In the genomic region with DNA sequence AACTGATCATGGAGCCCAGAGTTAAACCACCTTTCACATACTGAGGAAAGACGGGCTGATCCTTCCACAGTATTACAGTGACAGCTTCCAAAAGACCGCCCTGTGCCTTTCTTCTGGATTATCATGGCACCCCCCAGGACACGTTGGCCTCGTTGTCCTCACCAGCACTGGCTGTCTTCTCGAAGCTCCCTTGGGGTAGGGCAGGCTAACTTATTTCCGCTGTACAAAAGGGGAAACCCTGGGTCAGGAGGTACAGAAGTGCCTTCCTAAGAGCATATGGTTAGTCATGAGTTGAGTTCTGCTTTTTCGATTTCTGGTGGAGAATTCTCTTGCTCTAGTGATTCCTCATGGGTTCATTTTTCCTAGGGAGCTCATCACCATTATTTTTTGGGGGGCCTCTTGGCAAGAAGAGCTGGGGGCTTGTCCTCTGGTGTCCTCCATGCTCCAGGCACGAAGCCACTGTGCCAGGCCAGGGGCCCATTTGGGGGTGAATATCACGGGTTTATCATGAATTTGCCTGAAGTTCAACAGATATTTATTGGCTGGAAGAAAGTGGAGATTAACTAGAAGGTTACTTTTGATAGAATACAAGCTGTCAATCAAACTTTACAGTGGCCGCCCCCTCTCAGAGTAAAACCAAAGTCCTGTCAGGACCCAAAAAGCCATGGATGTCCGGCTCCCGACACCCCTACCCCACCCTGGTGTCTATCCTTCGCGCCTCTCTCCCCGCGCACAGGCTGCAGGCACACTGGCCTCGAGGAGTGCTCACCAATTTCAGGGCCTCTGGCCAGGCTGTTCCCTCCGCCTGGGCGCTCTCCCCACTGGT, we compare ENCODE assay signal across 10 cellular contexts. TPM values are rescaled to one million over a fixed set of nuclear protein-coding genes. Genes with fewer than 3 reads are reported as not detected.
DNase-seq lines count a peak whose midpoint lies in the region; ATAC-seq and TF ChIP-seq lines count a peak whose summit lies in the region.
"Had no signal": no experiment of that assay in that cellular context is flagged by ENCODE, and none has a peak within 500 bp of the region (broad histone marks: within the 10 kb centered on the region; RNA-seq: fewer than 3 reads in every experiment).

No MANE protein-coding gene starts in this region.

- H3K36me3 Mint-ChIP-seq in activated CD8-positive, alpha-beta T cell treated with anti-CD3 and anti-CD28 coated beads for 36 hours (ENCODE audit: low read depth), result no peaks in the 10 kb centered on the region
- H3K36me3 Mint-ChIP-seq in activated CD8-positive, alpha-beta T cell treated with anti-CD3 and anti-CD28 coated beads, Interleukin-2, amount 10 ng/mL, durations not matched to agents 7 days and 5 days (ENCODE audit: low read depth), result no peaks in the 10 kb centered on the region
- no peaks in the 10 kb centered on the region for H3K36me3 Mint-ChIP-seq in T-helper 17 cell (ENCODE audit: low read depth)

- no TSS peak for BruUV-seq in PC-3 (replicated peaks; lab: Mats Ljungman, UMichigan)

- no peak for TF ChIP-seq CTCF in activated CD8-positive, alpha-beta T cell treated with anti-CD3 and anti-CD28 coated beads for 36 hours (IDR thresholded peaks at IDR 0.05)
- TF ChIP-seq CTCF in ascending aorta (IDR thresholded peaks at IDR 0.05) (no peak), PC-3 (conservative IDR thresholded peaks at IDR 0.05; ENCODE audit: low read depth, low read length) (no peak)

- no peaks in the 10 kb centered on the region for H4K20me1 ChIP-seq in PC-3 (ENCODE audit: low read length)

- H3K4me2 ChIP-seq in PC-3 (ENCODE audit: low read length), result no peak overlapping the region
- H3K4me2 ChIP-seq: PC-9 had no signal

- no peaks in the 10 kb centered on the region for H3K9me2 ChIP-seq in PC-3 (replicated peaks; ENCODE audit: low read length)

- H3K27ac Mint-ChIP-seq in activated CD8-positive, alpha-beta T cell treated with anti-CD3 and anti-CD28 coated beads for 36 hours, result no peak overlapping the region
- no peak overlapping the region for H3K27ac Mint-ChIP-seq in activated CD8-positive, alpha-beta T cell treated with anti-CD3 and anti-CD28 coated beads, Interleukin-2, amount 10 ng/mL, durations not matched to agents 7 days and 5 days
- peak overlapping the region; percentile 41 for H3K27ac Mint-ChIP-seq in T-helper 17 cell

- H3K4me1 ChIP-seq in ascending aorta (no peaks in the 10 kb centered on the region), PC-3 (ENCODE audit: insufficient read depth, low read length) (no peaks in the 10 kb centered on the region)
- H3K4me1 ChIP-seq: tibial artery had no signal

- CTCF ChIA-PET in activated CD8-positive, alpha-beta T cell treated with anti-CD3 and anti-CD28 coated beads for 36 hours (lab: Charles Lee), result no interaction called here
- CTCF ChIA-PET in activated CD8-positive, alpha-beta T cell treated with anti-CD3 and anti-CD28 coated beads, Interleukin-2, amount 10 ng/mL, durations not matched to agents 7 days and 5 days (lab: Charles Lee), result interaction anchor here (0.8 kb wide), 1 partner anchor 14 kb away, joined by 3 read pairs; no protein-coding TSS in a partner anchor
- CTCF ChIA-PET in PC-3 (lab: Charles Lee), result no interaction called here

- H3K9me3 Mint-ChIP-seq in activated CD8-positive, alpha-beta T cell treated with anti-CD3 and anti-CD28 coated beads for 36 hours, result no peaks in the 10 kb centered on the region
- H3K9me3 Mint-ChIP-seq in activated CD8-positive, alpha-beta T cell treated with anti-CD3 and anti-CD28 coated beads, Interleukin-2, amount 10 ng/mL, durations not matched to agents 7 days and 5 days (ENCODE audit: insufficient read depth), result no peaks in the 10 kb centered on the region

- no peaks in the 10 kb centered on the region for H3K27me3 Mint-ChIP-seq in activated CD8-positive, alpha-beta T cell treated with anti-CD3 and anti-CD28 coated beads for 36 hours
- H3K27me3 Mint-ChIP-seq in activated CD8-positive, alpha-beta T cell treated with anti-CD3 and anti-CD28 coated beads, Interleukin-2, amount 10 ng/mL, durations not matched to agents 7 days and 5 days (ENCODE audit: low read depth), result no peaks in the 10 kb centered on the region
- peaks cover 11% of the 10 kb centered on the region for H3K27me3 Mint-ChIP-seq in T-helper 17 cell

- no peaks in the 10 kb centered on the region for H3F3A ChIP-seq in PC-3 (ENCODE audit: low read length, unreplicated experiment)

- ATAC-seq in activated CD8-positive, alpha-beta T cell treated with anti-CD3 and anti-CD28 coated beads for 36 hours, result peak; percentile 85
- no peak for ATAC-seq in activated CD8-positive, alpha-beta T cell treated with anti-CD3 and anti-CD28 coated beads, Interleukin-2, amount 10 ng/mL, durations not matched to agents 7 days and 5 days
- ATAC-seq in HG02884 (IDR thresholded peaks at IDR 0.05; ENCODE audit: unreplicated experiment) (peak; percentile 67), T-helper 17 cell (peak; percentile 87), GM18873 (IDR thresholded peaks at IDR 0.05; ENCODE audit: low FRiP score, unreplicated experiment) (no peak), PC-3 (no peak)
- peak; percentile 72 for ATAC-seq in stimulated activated naive CD8-positive, alpha-beta T cell treated with anti-CD3 and anti-CD28 coated beads, Interleukin-15, Interleukin-2, amounts not matched to agents 100 U/mL and 50 U/mL, for 24 hours

- H3K4me1 Mint-ChIP-seq in activated CD8-positive, alpha-beta T cell treated with anti-CD3 and anti-CD28 coated beads for 36 hours (ENCODE audit: low read depth), result peaks cover 10% of the 10 kb centered on the region
- H3K4me1 Mint-ChIP-seq in activated CD8-positive, alpha-beta T cell treated with anti-CD3 and anti-CD28 coated beads, Interleukin-2, amount 10 ng/mL, durations not matched to agents 7 days and 5 days (ENCODE audit: low read depth), result peaks cover 8% of the 10 kb centered on the region
- H3K4me1 Mint-ChIP-seq in T-helper 17 cell, result peaks cover 2% of the 10 kb centered on the region

- POLR2A ChIA-PET in activated CD8-positive, alpha-beta T cell treated with anti-CD3 and anti-CD28 coated beads for 36 hours (lab: Charles Lee), result interaction anchor here (0.5 to 0.7 kb wide), 2 partner anchors 10 to 180 kb away, joined by 3 read pairs; no protein-coding TSS in a partner anchor
- POLR2A ChIA-PET in activated CD8-positive, alpha-beta T cell treated with anti-CD3 and anti-CD28 coated beads, Interleukin-2, amount 10 ng/mL, durations not matched to agents 7 days and 5 days (lab: Charles Lee), result no interaction called here
- POLR2A ChIA-PET in PC-3 (lab: Charles Lee; ENCODE audit: unreplicated experiment), result no interaction called here

- H3K4me3 ChIP-seq in ascending aorta, result no peak overlapping the region
- H3K4me3 ChIP-seq in PC-3 (ENCODE audit: low read length), result no peak overlapping the region
- H3K4me3 ChIP-seq: PC-9, tibial artery had no signal

- H3K9ac ChIP-seq in PC-3 (ENCODE audit: low read length), result no peak overlapping the region

- peak; percentile 25 for DNase-seq in activated CD8-positive, alpha-beta T cell treated with anti-CD3 and anti-CD28 coated beads for 36 hours
- no peak for DNase-seq in activated CD8-positive, alpha-beta T cell treated with anti-CD3 and anti-CD28 coated beads, Interleukin-2, amount 10 ng/mL, durations not matched to agents 7 days and 5 days
- no peak for DNase-seq in T-helper 17 cell
- DNase-seq in stimulated activated naive CD8-positive, alpha-beta T cell treated with anti-CD3 and anti-CD28 coated beads, Interleukin-15, Interleukin-2, amounts not matched to agents 100 U/mL and 50 U/mL, for 24 hours, result peak; percentile 24
- no peak for DNase-seq in ascending aorta (ENCODE audit: low spot score in 2 of 2)
- no peak for DNase-seq in PC-3
- DNase-seq: PC-9, tibial artery had no signal

- H3K27me3 ChIP-seq in ascending aorta (no peaks in the 10 kb centered on the region), PC-3 (ENCODE audit: low read length) (no peaks in the 10 kb centered on the region)
- H3K27me3 ChIP-seq: tibial artery had no signal

- H3K9me3 ChIP-seq in T-helper 17 cell (ENCODE audit: control insufficient read depth, low read length, poor library complexity, severe bottlenecking), result no peaks in the 10 kb centered on the region
- H3K9me3 ChIP-seq in ascending aorta, result no peaks in the 10 kb centered on the region
- H3K9me3 ChIP-seq in PC-3 (ENCODE audit: low read length), result no peaks in the 10 kb centered on the region
- H3K9me3 ChIP-seq: tibial artery had no signal

- H3K27ac ChIP-seq in ascending aorta, result no peak overlapping the region
- H3K27ac ChIP-seq in PC-3 (ENCODE audit: low read length), result no peak overlapping the region
- H3K27ac ChIP-seq: PC-9, tibial artery had no signal

- H2AFZ ChIP-seq in PC-3 (ENCODE audit: low read length), result no peak overlapping the region
- H2AFZ ChIP-seq: PC-9 had no signal

- intact Hi-C loops in activated CD8-positive, alpha-beta T cell treated with anti-CD3 and anti-CD28 coated beads for 36 hours (cut with micrococcal nuclease), result no loop called here
- intact Hi-C loops in ascending aorta (cut with DNase I), result no loop called here
- intact Hi-C loops in PC-3 (cut with micrococcal nuclease), result no loop called here

- no peak overlapping the region for H3K4me3 Mint-ChIP-seq in activated CD8-positive, alpha-beta T cell treated with anti-CD3 and anti-CD28 coated beads for 36 hours
- H3K4me3 Mint-ChIP-seq in activated CD8-positive, alpha-beta T cell treated with anti-CD3 and anti-CD28 coated beads, Interleukin-2, amount 10 ng/mL, durations not matched to agents 7 days and 5 days, result no peak overlapping the region
- H3K4me3 Mint-ChIP-seq in T-helper 17 cell, result no peak overlapping the region

- H3K36me3 ChIP-seq in ascending aorta, result no peaks in the 10 kb centered on the region
- no peaks in the 10 kb centered on the region for H3K36me3 ChIP-seq in PC-3 (ENCODE audit: low read depth, low read length)
- H3K36me3 ChIP-seq: tibial artery had no signal

- no peaks in the 10 kb centered on the region for H3K79me2 ChIP-seq in PC-3 (ENCODE audit: low read length)

RNA-seq across cellular contexts. Expression of gene TRAF3, which starts 8.8 kb away (rescaled TPM):
- total RNA-seq in activated CD8-positive, alpha-beta T cell treated with anti-CD3 and anti-CD28 coated beads for 36 hours, result 10 to 100 TPM; 39.1 to 40.2 TPM
- 10 to 100 TPM; 28.9 to 31.0 TPM for total RNA-seq in activated CD8-positive, alpha-beta T cell treated with anti-CD3 and anti-CD28 coated beads, Interleukin-2, amount 10 ng/mL, durations not matched to agents 7 days and 5 days
- total RNA-seq in T-helper 17 cell (10 to 100 TPM; 47.8 to 54.4 TPM), ascending aorta (12.2 TPM), PC-3 (2014; rRNA removed) (19.4 and 35.0 TPM in 2 replicates)

Comparison
In these comparisons a context has a peak if more than half of its experiments do, and no peak if none do; other contexts are left out.
1. ATAC-seq: peak in activated CD8-positive, alpha-beta T cell treated with anti-CD3 and anti-CD28 coated beads for 36 hours (single experiment), HG02884 (single experiment), T-helper 17 cell (single experiment) and stimulated activated naive CD8-positive, alpha-beta T cell treated with anti-CD3 and anti-CD28 coated beads, Interleukin-15, Interleukin-2, amounts not matched to agents 100 U/mL and 50 U/mL, for 24 hours (single experiment); none in activated CD8-positive, alpha-beta T cell treated with anti-CD3 and anti-CD28 coated beads, Interleukin-2, amount 10 ng/mL, durations not matched to agents 7 days and 5 days (single experiment), GM18873 (single experiment) and PC-3 (single experiment).
2. DNase-seq: peak in activated CD8-positive, alpha-beta T cell treated with anti-CD3 and anti-CD28 coated beads for 36 hours (single experiment) and stimulated activated naive CD8-positive, alpha-beta T cell treated with anti-CD3 and anti-CD28 coated beads, Interleukin-15, Interleukin-2, amounts not matched to agents 100 U/mL and 50 U/mL, for 24 hours (single experiment); none in activated CD8-positive, alpha-beta T cell treated with anti-CD3 and anti-CD28 coated beads, Interleukin-2, amount 10 ng/mL, durations not matched to agents 7 days and 5 days (single experiment), T-helper 17 cell (0 of 3), ascending aorta (0 of 2) and PC-3 (single experiment).